Comparison of ENCODE assay signal across 8 cellular contexts in the genomic region with DNA sequence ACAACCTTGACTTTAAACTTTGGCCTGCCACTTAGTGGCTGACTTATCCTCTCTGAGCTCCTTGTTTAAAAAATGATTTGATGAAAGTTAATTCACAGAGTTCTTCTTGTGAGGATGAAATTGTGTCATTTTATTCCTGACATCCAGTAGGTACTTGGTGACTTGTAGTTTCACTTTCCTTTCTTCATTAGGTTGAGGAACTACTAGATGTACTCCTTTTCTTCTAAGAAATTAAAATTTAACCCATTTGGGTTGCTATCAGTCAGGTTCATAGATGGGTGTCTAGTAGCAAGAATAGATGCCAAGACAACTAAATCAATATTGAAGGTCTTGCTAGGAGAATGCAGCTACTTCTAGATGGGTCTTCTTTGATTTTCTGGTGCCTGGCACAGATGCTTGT. TPM values are rescaled to one million over a fixed set of nuclear protein-coding genes. Genes with fewer than 3 reads are reported as not detected.
A peak's percentile ranks its signal among the peaks of the same experiment; 100 is the strongest.
DNase-seq lines count a peak whose midpoint lies in the region; ATAC-seq and TF ChIP-seq lines count a peak whose summit lies in the region.

No MANE protein-coding gene starts in this region.

- DNase-seq in CD8-positive, alpha-beta T cell: no peak
- DNase-seq in OCI-M1 (lab: John Stamatoyannopoulos, UW): peak; percentile 72
- no peak for DNase-seq in right lobe of liver
- DNase-seq in NCI-H146 (lab: John Stamatoyannopoulos, UW): no peak
- DNase-seq in mucosa of descending colon: no peak
- DNase-seq in GDM1 (lab: John Stamatoyannopoulos, UW): no peak

- H3K27me3 Mint-ChIP-seq in CD8-positive, alpha-beta T cell (ENCODE audit: low read depth): no peaks in the 10 kb centered on the region

- ATAC-seq in CD8-positive, alpha-beta T cell: no peak
- peak; percentile 31 for ATAC-seq in GM21447 (IDR thresholded peaks at IDR 0.05; ENCODE audit: unreplicated experiment)
- no peak for ATAC-seq in right lobe of liver
- ATAC-seq in mucosa of descending colon: no peak
- no peak for ATAC-seq in GM18517 (IDR thresholded peaks at IDR 0.05; ENCODE audit: unreplicated experiment)

- intact Hi-C loops in CD8-positive, alpha-beta T cell (cut with DNase I, micrococcal nuclease): no loop called here
- intact Hi-C loops in right lobe of liver (cut with DNase I): no loop called here
- intact Hi-C loops in mucosa of descending colon (cut with DNase I, micrococcal nuclease): no loop called here

- no peaks in the 10 kb centered on the region for H3K36me3 ChIP-seq in CD8-positive, alpha-beta T cell (ENCODE audit: insufficient read depth, low read length)
- H3K36me3 ChIP-seq in right lobe of liver (peaks cover 0 to 7% (median 1%) of the 10 kb centered on the region in 4 donors), mucosa of descending colon (ENCODE audit: low read depth) (peaks cover 4% of the 10 kb centered on the region)

- no peaks in the 10 kb centered on the region for H3K9me3 ChIP-seq in CD8-positive, alpha-beta T cell (ENCODE audit: low read length)
- H3K9me3 ChIP-seq in right lobe of liver (no peaks in the 10 kb centered on the region), mucosa of descending colon (no peaks in the 10 kb centered on the region)

- peak overlapping the region; percentile 69 for H3K27ac Mint-ChIP-seq in CD8-positive, alpha-beta T cell

- H3K36me3 Mint-ChIP-seq in CD8-positive, alpha-beta T cell: peaks cover 18% of the 10 kb centered on the region

- no peaks in the 10 kb centered on the region for H3K27me3 ChIP-seq in CD8-positive, alpha-beta T cell (ENCODE audit: insufficient read depth, low read length)
- no peaks in the 10 kb centered on the region for H3K27me3 ChIP-seq in right lobe of liver

- POLR2A ChIA-PET in CD8-positive, alpha-beta T cell (lab: Charles Lee): interaction anchor here (1.2 to 2.3 kb wide), 3 partner anchors 12 to 34 kb away, joined by 3 to 11 read pairs (median 3); a partner anchor contains a TSS

- peaks cover 70% of the 10 kb centered on the region for H3K4me1 Mint-ChIP-seq in CD8-positive, alpha-beta T cell (ENCODE audit: low read depth)

- CTCF ChIA-PET in CD8-positive, alpha-beta T cell (lab: Charles Lee): interaction anchor here (0.7 to 0.9 kb wide), 2 partner anchors 19 to 62 kb away, joined by 3 read pairs; no protein-coding TSS in a partner anchor

- no peak overlapping the region for H3K27ac ChIP-seq in CD8-positive, alpha-beta T cell (ENCODE audit: low read depth, low read length)
- H3K27ac ChIP-seq in right lobe of liver: peak overlapping the region in 2 of 3 donors; percentile 3 to 7

- no peak for TF ChIP-seq POLR2A in right lobe of liver (IDR thresholded peaks at IDR 0.05)

- TF ChIP-seq CTCF in CD8-positive, alpha-beta T cell (IDR thresholded peaks at IDR 0.05): no peak
- TF ChIP-seq CTCF in right lobe of liver (IDR thresholded peaks at IDR 0.05) (no peak), mucosa of descending colon (IDR thresholded peaks at IDR 0.05) (no peak)

- peak overlapping the region; percentile 3 for H3K4me3 ChIP-seq in CD8-positive, alpha-beta T cell (ENCODE audit: low read depth, low read length)
- H3K4me3 ChIP-seq in right lobe of liver: peak overlapping the region in 1 of 3 donors; percentile 1
- no peak overlapping the region for H3K4me3 ChIP-seq in mucosa of descending colon

- peaks cover 57% of the 10 kb centered on the region for H3K4me1 ChIP-seq in CD8-positive, alpha-beta T cell (ENCODE audit: insufficient read depth, low read length)
- H3K4me1 ChIP-seq in right lobe of liver: peaks cover 0 to 58% (median 26%) of the 10 kb centered on the region in 4 donors
- H3K4me1 ChIP-seq in mucosa of descending colon (ENCODE audit: low read depth): peaks cover 19% of the 10 kb centered on the region

- no peaks in the 10 kb centered on the region for H3K9me3 Mint-ChIP-seq in CD8-positive, alpha-beta T cell

- peak overlapping the region; percentile 66 for H3K4me3 Mint-ChIP-seq in CD8-positive, alpha-beta T cell

RNA-seq across cellular contexts. Expression of a gene that starts 5.2 kb away (rescaled TPM):
- total RNA-seq in CD8-positive, alpha-beta T cell: 100 to 1,000 TPM; 126 to 129 TPM
- 10 to 100 TPM; 13.0 to 34.8 (median 18.2) TPM for total RNA-seq in right lobe of liver
- total RNA-seq in mucosa of descending colon: 10 to 100 TPM; 16.5 to 37.8 (median 28.5) TPM

RNA-seq across cellular contexts. Expression of a gene that starts 33.4 kb away (rescaled TPM):
- total RNA-seq in CD8-positive, alpha-beta T cell: 1,000 to 10,000 TPM; 2,460 to 2,470 TPM
- total RNA-seq in right lobe of liver (100 to 1,000 TPM; 572 to 932 (median 636) TPM), mucosa of descending colon (1,000 to 10,000 TPM; 1,277 to 1,409 (median 1,319) TPM)

RNA-seq across cellular contexts. Expression of a gene that starts 33.5 kb away (rescaled TPM):
- 1 to 10 TPM; 4.5 to 6.2 TPM for total RNA-seq in CD8-positive, alpha-beta T cell
- total RNA-seq in right lobe of liver (10 to 100 TPM in 2 of 6 experiments, 1 to 10 TPM in 4; 7.0 to 14.2 (median 8.5) TPM), mucosa of descending colon (10 to 100 TPM in 1 of 3 donors, 1 to 10 TPM in 2; 3.5 to 15.0 (median 5.3) TPM)
